ENCODE assay signal across 12 cellular contexts in genomic region chr2:70965506-70965905, GRCh38. TPM values are rescaled to one million over a fixed set of nuclear protein-coding genes. Genes with fewer than 3 reads are reported as not detected.
DNase-seq lines count a peak whose midpoint lies in the region; ATAC-seq, FAIRE-seq and TF ChIP-seq lines count a peak whose summit lies in the region.
"Had no signal": no experiment of that assay in that cellular context is flagged by ENCODE, and none has a peak within 500 bp of the region (broad histone marks: within the 10 kb centered on the region; RNA-seq: fewer than 3 reads in every experiment).

No MANE protein-coding gene starts in this region.

- WGBS in suprapubic skin, result 74% methylated on average over 14 of the region's 14 CpGs

- H4K20me1 ChIP-seq in keratinocyte (ENCODE audit: control insufficient read depth, extremely low read depth, insufficient read depth, low read length), result no peaks in the 10 kb centered on the region

- peak; percentile 56 for DNase-seq in activated CD8-positive, alpha-beta memory T cell treated with anti-CD3 and anti-CD28 coated beads for 24 hours
- no peak for DNase-seq in activated CD8-positive, alpha-beta memory T cell treated with anti-CD3 and anti-CD28 coated beads, Interleukin-2, amount 50 U/mL, for 4 hours
- no peak for DNase-seq in activated naive CD8-positive, alpha-beta T cell treated with anti-CD3 and anti-CD28 coated beads for 36 hours
- no peak for DNase-seq in keratinocyte (ENCODE audit: low read depth, low spot score)
- DNase-seq in suprapubic skin (ENCODE audit: low spot score in 2 of 2), result peak; percentile 41 to 72
- DNase-seq in DMS53 (lab: John Stamatoyannopoulos, UW), result no peak
- DNase-seq: NCI-H446 had no signal

- dilution Hi-C loops in keratinocyte (cut with MboI; ENCODE audit: extremely low pct_ligation_motif_present, low sequenced_read_pairs), result no loop called here

- ATAC-seq in HG02763 (IDR thresholded peaks at IDR 0.05; ENCODE audit: unreplicated experiment), result no peak
- no peak for ATAC-seq in GM18505 (IDR thresholded peaks at IDR 0.05; ENCODE audit: unreplicated experiment)

- no peak for TF ChIP-seq CTCF in keratinocyte (optimal IDR thresholded peaks at IDR 0.05 in 1 of 3, IDR thresholded peaks at IDR 0.05 in 1 of 3, conservative IDR thresholded peaks at IDR 0.05 in 1 of 3; ENCODE audit: extremely low read depth in 1 of 3, insufficient read depth in 2 of 3, low read length in 3 of 3)
- no peak for TF ChIP-seq CTCF in suprapubic skin (IDR thresholded peaks at IDR 0.05)

- H3K4me3 ChIP-seq in keratinocyte (ENCODE audit: control insufficient read depth in 2 of 3, extremely low read depth in 1 of 3, insufficient read depth in 2 of 3, low read depth in 1 of 3, low read length in 3 of 3) (peak overlapping the region in 1 of 3 experiments; percentile 62), suprapubic skin (peak overlapping the region; percentile 51)

- no peak overlapping the region for H3K27ac Mint-ChIP-seq in activated naive CD8-positive, alpha-beta T cell treated with anti-CD3 and anti-CD28 coated beads for 36 hours

- no peaks in the 10 kb centered on the region for H3K79me2 ChIP-seq in keratinocyte (ENCODE audit: control insufficient read depth, insufficient read depth, low read length)

- no peak overlapping the region for H3K9ac ChIP-seq in keratinocyte (ENCODE audit: control insufficient read depth, extremely low read depth, insufficient read depth, low read length)

- FAIRE-seq in keratinocyte (lab: Jason Lieb, UNC), result no peak
- FAIRE-seq: H54 had no signal

- H3K27me3 ChIP-seq in keratinocyte (ENCODE audit: control insufficient read depth, extremely low read depth, insufficient read depth, low read length) (peaks cover 14% of the 10 kb centered on the region), suprapubic skin (peaks cover 35% of the 10 kb centered on the region)

- H3K9me1 ChIP-seq in keratinocyte (ENCODE audit: control insufficient read depth, extremely low read depth, insufficient read depth, low read length), result no peaks in the 10 kb centered on the region

- H3K4me1 ChIP-seq in keratinocyte (ENCODE audit: control insufficient read depth, extremely low read depth, insufficient read depth, low read length) (peaks cover 10% of the 10 kb centered on the region), suprapubic skin (peaks cover 8% of the 10 kb centered on the region)

- H3K36me3 Mint-ChIP-seq in activated naive CD8-positive, alpha-beta T cell treated with anti-CD3 and anti-CD28 coated beads for 36 hours, result no peaks in the 10 kb centered on the region

- peaks cover 4% of the 10 kb centered on the region for H3K4me1 Mint-ChIP-seq in activated naive CD8-positive, alpha-beta T cell treated with anti-CD3 and anti-CD28 coated beads for 36 hours

- H3K36me3 ChIP-seq in keratinocyte (ENCODE audit: control insufficient read depth in 2 of 2, extremely low read depth in 1 of 2, insufficient read depth in 2 of 2, low read length in 2 of 2) (no peaks in the 10 kb centered on the region), suprapubic skin (no peaks in the 10 kb centered on the region)
- H3K36me3 ChIP-seq: gastroesophageal sphincter had no signal

- no peak for TF ChIP-seq EP300 in suprapubic skin (IDR thresholded peaks at IDR 0.05)

- peak overlapping the region; percentile 79 for H3K4me3 Mint-ChIP-seq in activated naive CD8-positive, alpha-beta T cell treated with anti-CD3 and anti-CD28 coated beads for 36 hours

- no peaks in the 10 kb centered on the region for H3K9me3 Mint-ChIP-seq in activated naive CD8-positive, alpha-beta T cell treated with anti-CD3 and anti-CD28 coated beads for 36 hours

- TF ChIP-seq POLR2A in suprapubic skin (IDR thresholded peaks at IDR 0.05), result no peak
- no peak for TF ChIP-seq POLR2A in GM18505 (IDR thresholded peaks at IDR 0.05; ENCODE audit: borderline replicate concordance, extremely low read depth, insufficient read depth, insufficient read length)

- peak overlapping the region; percentile 82 for H3K4me2 ChIP-seq in keratinocyte (ENCODE audit: control insufficient read depth, extremely low read depth, insufficient read depth, low read depth, low read length)

- H3K27me3 Mint-ChIP-seq in activated naive CD8-positive, alpha-beta T cell treated with anti-CD3 and anti-CD28 coated beads for 36 hours, result peaks cover 42% of the 10 kb centered on the region

- H3K27ac ChIP-seq in keratinocyte (ENCODE audit: control insufficient read depth, insufficient read depth, low read length), result no peak overlapping the region
- H3K27ac ChIP-seq in suprapubic skin, result no peak overlapping the region
- H3K27ac ChIP-seq: gastroesophageal sphincter had no signal

- no peaks in the 10 kb centered on the region for H3K9me3 ChIP-seq in keratinocyte (ENCODE audit: control insufficient read depth, low read depth, low read length)
- H3K9me3 ChIP-seq in suprapubic skin, result no peaks in the 10 kb centered on the region
- H3K9me3 ChIP-seq: gastroesophageal sphincter had no signal

- no peak overlapping the region for H2AFZ ChIP-seq in keratinocyte (ENCODE audit: control insufficient read depth, low read length)

RNA-seq across cellular contexts. Expression of gene ANKRD53, which starts 12.9 kb away (rescaled TPM):
- under 1 TPM; 0.21 to 0.38 TPM for total RNA-seq in activated naive CD8-positive, alpha-beta T cell treated with anti-CD3 and anti-CD28 coated beads for 36 hours
- 0.05 to 0.15 TPM in 2 of 3 replicates, not detected in the other for polyA plus RNA-seq in keratinocyte
- polyA plus RNA-seq in keratinocyte (2011; ENCODE audit: low read depth), result not detected
- polyA plus RNA-seq in keratinocyte (2011; cell fraction: cytosol; rRNA removed), result 0.04 and 0.13 TPM in 2 replicates
- 0.05 and 0.48 TPM in 2 replicates for polyA plus RNA-seq in keratinocyte (2011; cell fraction: nucleus; rRNA removed)
- 0.07 TPM in 1 of 2 replicates, not detected in the other for polyA plus RNA-seq in keratinocyte (2012; ENCODE audit: low replicate concordance)
- polyA minus RNA-seq in keratinocyte, result 0.13 TPM in 1 of 3 replicates, not detected in the others
- polyA minus RNA-seq in keratinocyte (2011; cell fraction: cytosol; rRNA and poly(A)+ RNA removed), result not detected
- polyA minus RNA-seq in keratinocyte (2011; cell fraction: nucleus; rRNA and poly(A)+ RNA removed), result not detected in 2 replicates
- 1 to 10 TPM in 2 of 4 donors, not detected in 2; 2.9 to 5.5 TPM for total RNA-seq in suprapubic skin
- total RNA-seq: T-helper 1 cell treated with Interleukin-12 subunit alpha and Interleukin-12 subunit beta and Interleukin-4 antibody, amounts not matched to agents 30 ng/mL and 1 ng/mL, for 36 hours had no signal

RNA-seq across cellular contexts. Expression of gene TEX261, which starts 29.2 kb away (rescaled TPM):
- total RNA-seq in activated naive CD8-positive, alpha-beta T cell treated with anti-CD3 and anti-CD28 coated beads for 36 hours, result 10 to 100 TPM; 81.6 to 87.2 TPM
- 66.3 to 78.8 TPM (median 66.6 TPM) in 3 replicates for polyA plus RNA-seq in keratinocyte
- polyA plus RNA-seq in keratinocyte (2011; ENCODE audit: low read depth), result 5.9 TPM
- polyA plus RNA-seq in keratinocyte (2011; cell fraction: cytosol; rRNA removed), result 50.2 and 67.7 TPM in 2 replicates
- polyA plus RNA-seq in keratinocyte (2011; cell fraction: nucleus; rRNA removed), result 53.6 and 55.7 TPM in 2 replicates
- 15.2 and 46.3 TPM in 2 replicates for polyA plus RNA-seq in keratinocyte (2012; ENCODE audit: low replicate concordance)
- 67.2 to 100 TPM (median 72.0 TPM) in 3 replicates for polyA minus RNA-seq in keratinocyte
- 28.6 TPM for polyA minus RNA-seq in keratinocyte (2011; cell fraction: cytosol; rRNA and poly(A)+ RNA removed)
- polyA minus RNA-seq in keratinocyte (2011; cell fraction: nucleus; rRNA and poly(A)+ RNA removed), result 16.1 and 48.0 TPM in 2 replicates
- 10 to 100 TPM; 19.7 to 31.0 (median 26.8) TPM for total RNA-seq in suprapubic skin

RNA-seq across cellular contexts. Expression of gene ATP6V1B1, which starts 29.8 kb away (rescaled TPM):
- total RNA-seq in activated naive CD8-positive, alpha-beta T cell treated with anti-CD3 and anti-CD28 coated beads for 36 hours, result not detected
- 0.13 TPM in 1 of 3 replicates, not detected in the others for polyA plus RNA-seq in keratinocyte
- 0.62 TPM for polyA plus RNA-seq in keratinocyte (2011; ENCODE audit: low read depth)
- not detected in 2 replicates for polyA plus RNA-seq in keratinocyte (2011; cell fraction: cytosol; rRNA removed)
- polyA plus RNA-seq in keratinocyte (2011; cell fraction: nucleus; rRNA removed), result 0.37 and 0.55 TPM in 2 replicates
- polyA plus RNA-seq in keratinocyte (2012; ENCODE audit: low replicate concordance), result not detected in 2 replicates
- not detected in 3 replicates for polyA minus RNA-seq in keratinocyte
- polyA minus RNA-seq in keratinocyte (2011; cell fraction: cytosol; rRNA and poly(A)+ RNA removed), result not detected
- polyA minus RNA-seq in keratinocyte (2011; cell fraction: nucleus; rRNA and poly(A)+ RNA removed), result not detected in 2 replicates
- total RNA-seq in suprapubic skin, result 10 to 100 TPM; 22.7 to 66.9 (median 39.5) TPM
- total RNA-seq: T-helper 1 cell treated with Interleukin-12 subunit alpha and Interleukin-12 subunit beta and Interleukin-4 antibody, amounts not matched to agents 30 ng/mL and 1 ng/mL, for 36 hours had no signal

Comparison
In these comparisons a context has a peak if more than half of its experiments do, and no peak if none do; other contexts are left out.
1. DNase-seq: peak in activated CD8-positive, alpha-beta memory T cell treated with anti-CD3 and anti-CD28 coated beads for 24 hours (single experiment) and suprapubic skin (2 of 2); none in activated CD8-positive, alpha-beta memory T cell treated with anti-CD3 and anti-CD28 coated beads, Interleukin-2, amount 50 U/mL, for 4 hours (single experiment), activated naive CD8-positive, alpha-beta T cell treated with anti-CD3 and anti-CD28 coated beads for 36 hours (single experiment), keratinocyte (single experiment) and DMS53 (single experiment).
2. RNA of gene ATP6V1B1, which starts 29.8 kb away (total RNA-seq): 22.7 to 66.9 TPM in suprapubic skin; not detected in activated naive CD8-positive, alpha-beta T cell treated with anti-CD3 and anti-CD28 coated beads for 36 hours; every median in the first group is over 10 times any median in the second.